ENCODE assay signal across 8 cellular contexts in the genomic region with DNA sequence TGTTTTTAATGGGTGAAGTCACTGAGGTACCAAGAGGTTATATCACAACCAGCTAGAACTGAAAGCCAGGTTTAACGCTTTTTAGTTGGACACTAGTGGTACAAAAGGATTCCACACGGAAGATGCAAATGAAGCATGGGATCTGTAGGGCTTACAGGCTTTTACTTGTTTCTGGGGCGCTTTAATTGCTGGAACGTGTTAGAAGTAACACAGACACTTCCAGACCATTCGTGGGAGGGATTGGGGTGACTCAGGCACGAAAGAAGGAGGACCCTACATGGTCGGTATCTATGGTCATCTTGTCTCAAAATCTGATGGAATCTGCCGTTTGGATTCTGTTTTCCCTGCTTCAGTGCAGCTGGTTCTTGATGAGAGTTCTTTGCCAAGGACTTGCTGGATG. TPM values are rescaled to one million over a fixed set of nuclear protein-coding genes. Genes with fewer than 3 reads are reported as not detected.
DNase-seq lines count a peak whose midpoint lies in the region; ATAC-seq and TF ChIP-seq lines count a peak whose summit lies in the region.

No MANE protein-coding gene starts in this region.

- WGBS in mesodermal cell (ENCODE audit: insufficient coverage in 2 of 2), 2 experiments, result 14 to 18% methylated on average over 8 of the region's 8 CpGs

- DNase-seq in A673 (ENCODE audit: low spot score) (no peak), brain microvascular endothelial cell (peak; percentile 9), SK-N-DZ (ENCODE audit: low spot score) (no peak)

- intact Hi-C loops in A673 (cut with micrococcal nuclease; ENCODE audit: unreplicated experiment), result loop anchor here (5.0 kb wide), 2 partner anchors 80 to 120 kb away; partner anchors contain the start of genes POLD2 and POLM

- BruUV-seq in A673 (replicated peaks; lab: Mats Ljungman, UMichigan), result no TSS peak

- H3K9me3 ChIP-seq in A673 (ENCODE audit: low read depth, low read length, poor library complexity, severe bottlenecking) (no peaks in the 10 kb centered on the region), HUES48 (ENCODE audit: control insufficient read depth, insufficient read depth, low read length) (no peaks in the 10 kb centered on the region), mesodermal cell (ENCODE audit: control insufficient read depth, low read length) (no peaks in the 10 kb centered on the region)

- POLR2A ChIA-PET in A673 (lab: Charles Lee; ENCODE audit: low non-redundant PET), result no interaction called here

- H3K27me3 ChIP-seq in A673 (replicated peaks; ENCODE audit: insufficient read depth, low read depth, low read length, poor library complexity) (no peaks in the 10 kb centered on the region), HUES48 (ENCODE audit: control insufficient read depth, insufficient read depth, low read length) (peaks cover 6% of the 10 kb centered on the region; the same call in 1 of the 2 replicates), brain microvascular endothelial cell (replicated peaks) (no peaks in the 10 kb centered on the region)

- ATAC-seq in HG02852 (IDR thresholded peaks at IDR 0.05; ENCODE audit: unreplicated experiment) (no peak), GM19452 (IDR thresholded peaks at IDR 0.05; ENCODE audit: unreplicated experiment) (no peak), GM18517 (IDR thresholded peaks at IDR 0.05; ENCODE audit: unreplicated experiment) (no peak)

- H3K4me1 ChIP-seq in A673 (ENCODE audit: insufficient read depth, low read length, poor library complexity, severe bottlenecking), result no peaks in the 10 kb centered on the region
- H3K4me1 ChIP-seq in HUES48 (ENCODE audit: control insufficient read depth, insufficient read depth, low read length), result peaks cover 3% of the 10 kb centered on the region; the same call in 1 of the 2 replicates
- peaks cover 6% of the 10 kb centered on the region for H3K4me1 ChIP-seq in mesodermal cell (ENCODE audit: control insufficient read depth, insufficient read depth, low read length, poor library complexity, severe bottlenecking)

- in situ Hi-C loops in brain microvascular endothelial cell (cut with HindIII; ENCODE audit: low pct_ligation_motif_present, low sequenced_read_pairs), result no loop called here

- peak overlapping the region; percentile 96 for H3K4me3 ChIP-seq in A673 (ENCODE audit: low read depth, low read length, poor library complexity, severe bottlenecking)
- H3K4me3 ChIP-seq in HUES48 (ENCODE audit: low read depth, low read length), result peak overlapping the region; percentile 99
- H3K4me3 ChIP-seq in brain microvascular endothelial cell (ENCODE audit: low read depth, low read length), result peak overlapping the region; percentile 99
- peak overlapping the region; percentile 98 for H3K4me3 ChIP-seq in mesodermal cell (ENCODE audit: extremely low read depth, insufficient read depth, low read length, poor library complexity, severe bottlenecking)

- no peak for TF ChIP-seq CTCF in A673 (conservative IDR thresholded peaks at IDR 0.05; ENCODE audit: low read depth, low read length)
- TF ChIP-seq CTCF in brain microvascular endothelial cell (IDR thresholded peaks at IDR 0.05; ENCODE audit: low read depth, low read length, missing control alignments), result no peak

- CTCF ChIA-PET in A673 (lab: Charles Lee), result no interaction called here

- H3K36me3 ChIP-seq in A673 (ENCODE audit: insufficient read depth, low read length, poor library complexity, severe bottlenecking), result peaks cover 24% of the 10 kb centered on the region
- H3K36me3 ChIP-seq in HUES48 (ENCODE audit: control insufficient read depth, insufficient read depth, low read length), result peaks cover 32% of the 10 kb centered on the region
- H3K36me3 ChIP-seq in brain microvascular endothelial cell (replicated peaks), result peaks cover 30% of the 10 kb centered on the region
- peaks cover 41% of the 10 kb centered on the region for H3K36me3 ChIP-seq in mesodermal cell (ENCODE audit: control insufficient read depth, insufficient read depth, low read length)

- peak overlapping the region; percentile 21; the same call in 1 of the 2 replicates for H3K9ac ChIP-seq in HUES48 (ENCODE audit: low read depth, low read length)

- H3K27ac ChIP-seq in A673 (ENCODE audit: low read depth, low read length, poor library complexity, severe bottlenecking), result peak overlapping the region; percentile 78
- no peak overlapping the region for H3K27ac ChIP-seq in HUES48 (ENCODE audit: low read depth, low read length)
- H3K27ac ChIP-seq in brain microvascular endothelial cell, result no peak overlapping the region
- H3K27ac ChIP-seq in mesodermal cell (ENCODE audit: low read depth, low read length, severe bottlenecking), result no peak overlapping the region

RNA-seq across cellular contexts. Expression of gene YKT6, which starts 1.0 kb away (rescaled TPM):
- total RNA-seq in A673 (2021), result 126 and 140 TPM in 2 replicates
- polyA plus RNA-seq in mesodermal cell (2013, experiment 1 of 2), result 114 TPM
- polyA plus RNA-seq in mesodermal cell (2013, experiment 2 of 2), result 95.7 TPM
- 54.2 and 57.4 TPM in 2 replicates for polyA plus RNA-seq in SK-N-DZ (2014; cell fraction: cytosol; rRNA removed)
- 34.8 and 41.2 TPM in 2 replicates for polyA plus RNA-seq in SK-N-DZ (2014; cell fraction: nucleus; rRNA removed)

RNA-seq across cellular contexts. Expression of gene GCK, which starts 12.6 kb away (rescaled TPM):
- not detected in 2 replicates for total RNA-seq in A673 (2021)
- polyA plus RNA-seq in mesodermal cell (2013, experiment 1 of 2), result 2.8 TPM
- 2.7 TPM for polyA plus RNA-seq in mesodermal cell (2013, experiment 2 of 2)
- 5.3 and 5.7 TPM in 2 replicates for polyA plus RNA-seq in SK-N-DZ (2014; cell fraction: cytosol; rRNA removed)
- 3.1 and 5.7 TPM in 2 replicates for polyA plus RNA-seq in SK-N-DZ (2014; cell fraction: nucleus; rRNA removed)
